ENCODE assay signal across 20 cellular contexts in the genomic region with DNA sequence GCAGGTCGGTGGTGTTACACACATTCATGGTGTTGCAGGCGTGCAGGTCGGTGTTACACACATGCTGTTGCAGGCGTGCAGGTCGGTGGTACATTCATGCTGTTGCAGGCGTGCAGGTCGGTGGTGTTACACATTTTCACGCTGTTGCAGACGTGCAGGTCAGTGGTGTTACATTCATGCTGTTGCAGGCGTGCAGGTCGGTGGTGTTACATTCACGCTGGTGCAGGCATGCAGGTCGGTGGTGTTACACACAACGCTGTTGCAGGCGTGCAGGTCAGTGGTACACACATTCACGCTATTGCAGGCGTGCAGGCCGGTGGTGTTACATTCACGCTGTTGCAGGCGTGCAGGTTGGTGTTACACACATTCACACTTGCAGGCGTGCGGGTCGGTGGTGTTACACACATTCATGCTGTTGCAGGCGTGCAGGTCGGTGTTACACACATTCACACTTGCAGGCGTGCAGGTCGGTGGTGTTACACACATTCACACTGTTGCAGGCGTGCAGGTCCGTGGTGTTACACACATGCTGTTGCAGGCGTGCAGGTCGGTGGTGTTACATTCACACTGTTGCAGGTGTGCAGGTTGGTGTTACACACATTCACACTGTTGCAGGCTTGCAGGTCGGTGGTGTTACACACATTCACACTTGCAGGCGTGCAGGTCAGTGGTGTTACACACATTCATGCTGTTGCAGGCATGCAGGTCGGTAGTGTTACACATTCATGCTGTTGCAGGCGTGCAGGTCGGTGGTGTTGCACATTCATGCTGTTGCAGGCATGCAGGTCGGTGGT. TPM values are rescaled to one million over a fixed set of nuclear protein-coding genes. Genes with fewer than 3 reads are reported as not detected.
A peak's percentile ranks its signal among the peaks of the same experiment; 100 is the strongest.
DNase-seq lines count a peak whose midpoint lies in the region; ATAC-seq and TF ChIP-seq lines count a peak whose summit lies in the region.
"Had no signal": no experiment of that assay in that cellular context is flagged by ENCODE, and none has a peak within 500 bp of the region (broad histone marks: within the 10 kb centered on the region; RNA-seq: fewer than 3 reads in every experiment).

No MANE protein-coding gene starts in this region.

- no peaks in the 10 kb centered on the region for H3K79me2 ChIP-seq in osteoblast (ENCODE audit: insufficient read depth, low read length)

- peaks cover 2% of the 10 kb centered on the region for H3K4me1 Mint-ChIP-seq in activated naive CD8-positive, alpha-beta T cell (ENCODE audit: low read depth)
- H3K4me1 Mint-ChIP-seq in activated naive CD8-positive, alpha-beta T cell treated with anti-CD3 and anti-CD28 coated beads, Interleukin-2, amount 50 U/mL, for 24 hours = no peaks in the 10 kb centered on the region

- no peak overlapping the region for H2AFZ ChIP-seq in osteoblast (ENCODE audit: low read length)
- H2AFZ ChIP-seq: GM23248 had no signal

- H3K4me2 ChIP-seq in osteoblast (ENCODE audit: insufficient read depth, low read length) = no peak overlapping the region
- H3K4me2 ChIP-seq: A549 had no signal

- intact Hi-C loops in right cardiac atrium (cut with DNase I) = no loop called here
- intact Hi-C loops in left cardiac atrium (cut with DNase I) = no loop called here

- H3K9me3 Mint-ChIP-seq in activated naive CD8-positive, alpha-beta T cell (ENCODE audit: low read depth) = no peaks in the 10 kb centered on the region
- H3K9me3 Mint-ChIP-seq in activated naive CD8-positive, alpha-beta T cell treated with anti-CD3 and anti-CD28 coated beads, Interleukin-2, amount 50 U/mL, for 24 hours = peaks cover 3% of the 10 kb centered on the region
- H3K9me3 Mint-ChIP-seq: CD4-positive, alpha-beta T cell had no signal

- peaks cover 59% of the 10 kb centered on the region for H3K36me3 ChIP-seq in osteoblast (ENCODE audit: insufficient read depth, low read length)

- no peak overlapping the region for H3K4me3 Mint-ChIP-seq in activated naive CD8-positive, alpha-beta T cell
- no peak overlapping the region for H3K4me3 Mint-ChIP-seq in activated naive CD8-positive, alpha-beta T cell treated with anti-CD3 and anti-CD28 coated beads, Interleukin-2, amount 50 U/mL, for 24 hours
- H3K4me3 Mint-ChIP-seq: CD4-positive, alpha-beta T cell had no signal

- no peaks in the 10 kb centered on the region for H3K27me3 ChIP-seq in right cardiac atrium (ENCODE audit: control insufficient read depth, insufficient read depth)
- no peaks in the 10 kb centered on the region for H3K27me3 ChIP-seq in osteoblast (ENCODE audit: insufficient read depth, low read length)

- 93% methylated on average over 37 of the region's 37 CpGs for WGBS in right cardiac atrium

- H3K27ac Mint-ChIP-seq in activated naive CD8-positive, alpha-beta T cell = peak overlapping the region; percentile 46
- no peak overlapping the region for H3K27ac Mint-ChIP-seq in activated naive CD8-positive, alpha-beta T cell treated with anti-CD3 and anti-CD28 coated beads, Interleukin-2, amount 50 U/mL, for 24 hours
- H3K27ac Mint-ChIP-seq: CD4-positive, alpha-beta T cell had no signal

- ATAC-seq in activated naive CD8-positive, alpha-beta T cell treated with anti-CD3 and anti-CD28 coated beads, Interleukin-2, amount 50 U/mL, for 24 hours = no peak
- ATAC-seq in right cardiac atrium (no peak), left cardiac atrium (no peak)
- ATAC-seq: A549 had no signal

- H3K4me3 ChIP-seq in right cardiac atrium (ENCODE audit: low read length) = no peak overlapping the region
- no peak overlapping the region for H3K4me3 ChIP-seq in osteoblast (ENCODE audit: insufficient read depth, low read length)
- H3K4me3 ChIP-seq: A549, GM23248, HAP-1 had no signal

- no peaks in the 10 kb centered on the region for H3K9me3 ChIP-seq in right cardiac atrium (ENCODE audit: control insufficient read depth, low read length)
- no peaks in the 10 kb centered on the region for H3K9me3 ChIP-seq in osteoblast (ENCODE audit: low read depth, low read length)
- H3K9me3 ChIP-seq: Caco-2, HAP-1 had no signal

- no peak for DNase-seq in activated naive CD8-positive, alpha-beta T cell treated with anti-CD3 and anti-CD28 coated beads, Interleukin-2, amount 50 U/mL, for 24 hours
- DNase-seq in right cardiac atrium (peak in 2 of 3 donors; percentile 32 to 39), left cardiac atrium (no peak), osteoblast (ENCODE audit: insufficient read length, low spot score, missing footprints) (peak; percentile 51), DMS53 treated with DMSO at 0.1 percent for 48 hours (lab: John Stamatoyannopoulos, UW; ENCODE audit: unreplicated experiment) (no peak)
- no peak for DNase-seq in activated effector memory CD4-positive, alpha-beta T cell treated with anti-CD3 and anti-CD28 coated beads, Interleukin-2, amount 50 U/mL, for 16 hours
- DNase-seq: AML-193; Caco-2; CD4-positive, alpha-beta T cell; DMS79; GDM1; GM23248 had no signal

- no peaks in the 10 kb centered on the region for H3K4me1 ChIP-seq in right cardiac atrium (ENCODE audit: control insufficient read depth, insufficient read depth, low read length)
- H3K4me1 ChIP-seq in osteoblast (ENCODE audit: insufficient read depth, low read length) = no peaks in the 10 kb centered on the region
- H3K4me1 ChIP-seq: A549, Caco-2, HAP-1 had no signal

- H3K27me3 Mint-ChIP-seq in activated naive CD8-positive, alpha-beta T cell = no peaks in the 10 kb centered on the region
- H3K27me3 Mint-ChIP-seq in activated naive CD8-positive, alpha-beta T cell treated with anti-CD3 and anti-CD28 coated beads, Interleukin-2, amount 50 U/mL, for 24 hours = no peaks in the 10 kb centered on the region
- H3K27me3 Mint-ChIP-seq: CD4-positive, alpha-beta T cell had no signal

- peaks cover 15% of the 10 kb centered on the region for H4K20me1 ChIP-seq in osteoblast (ENCODE audit: insufficient read depth, low read length)

- H3K36me3 Mint-ChIP-seq in activated naive CD8-positive, alpha-beta T cell = no peaks in the 10 kb centered on the region
- H3K36me3 Mint-ChIP-seq in activated naive CD8-positive, alpha-beta T cell treated with anti-CD3 and anti-CD28 coated beads, Interleukin-2, amount 50 U/mL, for 24 hours (ENCODE audit: low read depth) = peaks cover 10% of the 10 kb centered on the region

- no peak for TF ChIP-seq CTCF in osteoblast (IDR thresholded peaks at IDR 0.05; ENCODE audit: extremely low read depth, low read depth, low read length)

- H3K27ac ChIP-seq in right cardiac atrium (ENCODE audit: low read length) (no peak overlapping the region), osteoblast (ENCODE audit: low read depth, low read length) (no peak overlapping the region)
- H3K27ac ChIP-seq: 22Rv1, A549, C4-2B, GM23248, HL-60 had no signal

RNA-seq across cellular contexts. Expression of gene DPP7, which starts 11.1 kb away (rescaled TPM):
- 100 to 1,000 TPM; 211 to 288 (median 239) TPM for total RNA-seq in right cardiac atrium
- polyA plus RNA-seq in right cardiac atrium = 252 TPM
- 100 to 1,000 TPM; 176 to 198 TPM for total RNA-seq in left cardiac atrium
- total RNA-seq in osteoblast = 66.6 and 74.6 TPM in 2 replicates

RNA-seq across cellular contexts. Expression of gene MAN1B1, which starts 16.6 kb away (rescaled TPM):
- total RNA-seq in right cardiac atrium = 10 to 100 TPM; 23.9 to 31.3 (median 28.1) TPM
- polyA plus RNA-seq in right cardiac atrium = 24.8 TPM
- 10 to 100 TPM; 21.9 to 28.8 TPM for total RNA-seq in left cardiac atrium
- total RNA-seq in osteoblast = 94.1 and 103 TPM in 2 replicates

RNA-seq across cellular contexts. Expression of gene UAP1L1, which starts 26.1 kb away (rescaled TPM):
- total RNA-seq in right cardiac atrium (10 to 100 TPM in 3 of 4 donors, 1 to 10 TPM in 1; 9.8 to 14.0 (median 12.4) TPM), left cardiac atrium (10 to 100 TPM; 13.5 to 14.0 TPM), osteoblast (35.9 and 36.9 TPM in 2 replicates)
- 10.1 TPM for polyA plus RNA-seq in right cardiac atrium

RNA-seq across cellular contexts. Expression of gene SAPCD2, which starts 33.0 kb away (rescaled TPM):
- under 1 TPM; 0.08 to 0.63 (median 0.28) TPM for total RNA-seq in right cardiac atrium
- 0.18 TPM for polyA plus RNA-seq in right cardiac atrium
- total RNA-seq in left cardiac atrium = under 1 TPM; 0.39 to 0.44 TPM
- 0.88 and 1.1 TPM in 2 replicates for total RNA-seq in osteoblast

RNA-seq across cellular contexts. Expression of gene GRIN1, which starts 35.6 kb away (rescaled TPM):
- under 1 TPM in 1 of 4 donors, not detected in 3; 0.08 TPM for total RNA-seq in right cardiac atrium
- 0.09 TPM for polyA plus RNA-seq in right cardiac atrium
- not detected for total RNA-seq in left cardiac atrium
- not detected in 2 replicates for total RNA-seq in osteoblast
- total RNA-seq: CD4-positive, alpha-beta T cell; H4; HT1080 had no signal
- polyA plus RNA-seq: GM23248 had no signal

Comparison
In these comparisons a context has a peak if more than half of its experiments do, and no peak if none do; other contexts are left out.
1. DNase-seq: peak in right cardiac atrium (2 of 3) and osteoblast (single experiment); none in activated naive CD8-positive, alpha-beta T cell treated with anti-CD3 and anti-CD28 coated beads, Interleukin-2, amount 50 U/mL, for 24 hours (single experiment), left cardiac atrium (single experiment), DMS53 treated with DMSO at 0.1 percent for 48 hours (single experiment) and activated effector memory CD4-positive, alpha-beta T cell treated with anti-CD3 and anti-CD28 coated beads, Interleukin-2, amount 50 U/mL, for 16 hours (single experiment).